Comparison of ENCODE assay signal across 14 cellular contexts in the genomic region with DNA sequence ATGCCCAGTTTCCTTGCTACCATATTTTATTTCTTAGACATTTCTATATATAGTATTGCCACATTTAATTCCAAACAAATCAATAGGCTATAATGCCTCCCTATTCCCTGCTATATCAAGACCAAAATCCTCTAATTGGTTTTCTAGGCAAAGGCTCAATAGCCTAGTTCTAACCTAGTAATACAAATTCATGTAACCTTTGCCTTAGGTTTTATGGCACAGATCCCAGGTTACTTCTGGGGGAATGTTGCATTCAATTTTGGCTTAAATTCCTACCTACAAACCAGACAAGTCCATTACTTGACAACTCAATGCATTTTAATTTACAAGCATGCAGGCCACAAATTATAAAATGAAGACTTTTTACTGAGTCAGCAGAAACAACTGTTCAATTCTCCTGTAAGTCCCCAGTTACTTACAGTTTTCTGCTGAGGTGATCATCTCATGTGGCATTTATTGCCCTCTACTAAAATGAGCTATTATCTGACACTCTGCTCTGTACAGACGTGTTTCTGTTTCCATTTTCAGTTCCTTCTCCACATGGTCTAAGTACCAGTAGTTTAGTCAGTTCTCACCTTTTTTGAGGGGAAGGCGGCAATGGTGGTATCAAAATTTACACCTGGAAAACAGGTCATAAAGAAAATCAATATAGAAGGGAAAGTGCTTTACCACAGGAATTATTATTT. TPM values are rescaled to one million over a fixed set of nuclear protein-coding genes. Genes with fewer than 3 reads are reported as not detected.
DNase-seq lines count a peak whose midpoint lies in the region; ATAC-seq, FAIRE-seq and TF ChIP-seq lines count a peak whose summit lies in the region.
"Had no signal": no experiment of that assay in that cellular context is flagged by ENCODE, and none has a peak within 500 bp of the region (broad histone marks: within the 10 kb centered on the region; RNA-seq: fewer than 3 reads in every experiment).

No MANE protein-coding gene starts in this region.

- peak; percentile 85 for FAIRE-seq in GM12892 (lab: Jason Lieb, UNC)

- H3K27ac Mint-ChIP-seq in T-helper 17 cell: peak overlapping the region; percentile 80
- H3K27ac Mint-ChIP-seq: neural progenitor cell had no signal

- no peaks in the 10 kb centered on the region for H3K27me3 Mint-ChIP-seq in T-helper 17 cell

- DNase-seq in GM12892 (ENCODE audit: insufficient read length) (peak; percentile 24), T-helper 17 cell (no peak), DMS 273 (lab: John Stamatoyannopoulos, UW; ENCODE audit: unreplicated experiment) (no peak), iPS-NIHi11 (ENCODE audit: low spot score) (no peak), epidermal melanocyte (ENCODE audit: insufficient read length, low spot score) (no peak)
- DNase-seq in central memory CD4-positive, alpha-beta T cell: no peak
- DNase-seq: C1 segment of cervical spinal cord, cortex of kidney, GOT3, NCI-H146 had no signal

- no peaks in the 10 kb centered on the region for H3K9me3 ChIP-seq in T-helper 17 cell (ENCODE audit: control insufficient read depth, low read length, poor library complexity, severe bottlenecking)
- H3K9me3 ChIP-seq: SJSA1 had no signal

- peaks cover 3% of the 10 kb centered on the region for H3K36me3 Mint-ChIP-seq in T-helper 17 cell (ENCODE audit: low read depth)

- no peak for TF ChIP-seq POLR2A in GM12892 (IDR thresholded peaks at IDR 0.05; ENCODE audit: low read depth, low read length)

- ATAC-seq in GM19463 (IDR thresholded peaks at IDR 0.05; ENCODE audit: unreplicated experiment) (peak; percentile 99), HG03025 (IDR thresholded peaks at IDR 0.05; ENCODE audit: low FRiP score, unreplicated experiment) (peak; percentile 97), T-helper 17 cell (no peak)

- H3K4me1 Mint-ChIP-seq in T-helper 17 cell: peaks cover 6% of the 10 kb centered on the region
- H3K4me1 Mint-ChIP-seq: neural progenitor cell had no signal

- no peak overlapping the region for H3K4me3 Mint-ChIP-seq in T-helper 17 cell
- H3K4me3 Mint-ChIP-seq: neural progenitor cell had no signal

RNA-seq across cellular contexts. Expression of gene KCNRG, which starts 11.7 kb away (rescaled TPM):
- 0.70 TPM for polyA plus RNA-seq in GM12892 (2012; ENCODE audit: missing spikeins)
- total RNA-seq in T-helper 17 cell: under 1 TPM; 0.60 to 0.91 TPM

RNA-seq across cellular contexts. Expression of gene TRIM13, which starts 30.1 kb away (rescaled TPM):
- 16.6 TPM for polyA plus RNA-seq in GM12892 (2012; ENCODE audit: missing spikeins)
- 10 to 100 TPM; 18.5 to 27.5 TPM for total RNA-seq in T-helper 17 cell
